2 cellular contexts compared by ENCODE assay signal in the genomic region with DNA sequence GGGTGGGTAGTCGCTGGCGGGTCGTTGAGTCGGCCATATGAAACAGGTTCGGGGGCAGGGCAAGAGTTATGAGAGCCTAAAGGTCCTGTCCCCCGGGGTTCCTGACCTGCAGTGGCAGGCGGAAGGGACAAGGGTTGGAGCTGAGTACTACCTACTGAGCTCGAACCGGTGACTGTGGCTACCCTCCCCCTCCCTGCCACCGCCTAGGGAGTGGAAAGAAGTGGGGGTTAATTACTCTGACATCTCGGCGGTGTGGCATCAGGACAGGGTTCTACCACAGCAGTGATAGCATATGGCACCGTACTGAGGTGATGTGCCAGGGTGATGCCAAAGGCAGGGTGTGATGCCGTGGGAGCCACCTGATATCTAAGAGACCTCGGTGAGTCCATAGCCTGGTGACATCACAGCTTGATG.
TF ChIP-seq lines count a peak whose summit lies in the region.

No MANE protein-coding gene starts in this region.

TF ChIP-seq in K562, 482 proteins besides CTCF, POLR2A, EP300 and RAD21 (continues in another document):
- TF ChIP-seq PHB (CRISPR knock-in tag; IDR thresholded peaks at IDR 0.05) (no peak), HNRNPL (IDR thresholded peaks at IDR 0.05; ENCODE audit: low read depth, low read length) (no peak), SIN3A (IDR thresholded peaks at IDR 0.05; ENCODE audit: borderline replicate concordance in 2 of 2, control insufficient read depth in 1 of 2, low read depth in 2 of 2, low read length in 2 of 2) (peak in 1 of 2 experiments; percentile 53; a peak in 1 of 4 replicates), KLF16 (IDR thresholded peaks at IDR 0.05) (no peak), MCM2 (IDR thresholded peaks at IDR 0.05; ENCODE audit: low read depth) (no peak), E4F1 (CRISPR knock-in tag; IDR thresholded peaks at IDR 0.05; ENCODE audit: borderline replicate concordance) (no peak), PHF20 (IDR thresholded peaks at IDR 0.05; ENCODE audit: partially characterized antibody) (peak; percentile 11), RB1 (IDR thresholded peaks at IDR 0.05; ENCODE audit: low read depth) (0 out of 2 replicates have a peak, but pooled peaks have one; percentile 23), RBM22 (IDR thresholded peaks at IDR 0.05; ENCODE audit: low read depth, low read length, poor library complexity, severe bottlenecking) (no peak), MYC (IDR thresholded peaks at IDR 0.05; ENCODE audit: low read depth, low read length) (0 out of 2 replicates have a peak, but pooled peaks have one; percentile 2), MYC (CRISPR knock-in tag; IDR thresholded peaks at IDR 0.05; ENCODE audit: borderline replicate concordance, low read depth) (no peak), HDGF (IDR thresholded peaks at IDR 0.05) (no peak), CREB1 (IDR thresholded peaks at IDR 0.05) (no peak), CREB1 (CRISPR knock-in tag; IDR thresholded peaks at IDR 0.05) (peak; percentile 7; the same call in 1 of the 2 replicates), FOXA1 (IDR thresholded peaks at IDR 0.05; ENCODE audit: borderline replicate concordance) (no peak), CHD1 (IDR thresholded peaks at IDR 0.05; ENCODE audit: low read length) (no peak), CTBP1 (IDR thresholded peaks at IDR 0.05; ENCODE audit: borderline replicate concordance) (no peak), ELF1 (tag; IDR thresholded peaks at IDR 0.05) (no peak), ZNF780A (CRISPR knock-in tag; IDR thresholded peaks at IDR 0.05) (no peak), NR2C2 (CRISPR knock-in tag; IDR thresholded peaks at IDR 0.05) (no peak), NR2C2 (tag; IDR thresholded peaks at IDR 0.05) (peak; percentile 83), CCAR2 (IDR thresholded peaks at IDR 0.05; ENCODE audit: low read depth, low read length) (no peak), ZNF584 (CRISPR knock-in tag; IDR thresholded peaks at IDR 0.05; ENCODE audit: low read depth) (no peak), SRSF7 (optimal IDR thresholded peaks at IDR 0.05; ENCODE audit: low read depth, low read length) (no peak), ETV1 (tag; conservative IDR thresholded peaks at IDR 0.05; ENCODE audit: low read depth) (no peak), ZFP91 (CRISPR knock-in tag; IDR thresholded peaks at IDR 0.05) (no peak), SMAD3 (CRISPR knock-in tag; conservative IDR thresholded peaks at IDR 0.05) (no peak), PPARD (CRISPR knock-in tag; IDR thresholded peaks at IDR 0.05) (no peak), ZNF707 (CRISPR knock-in tag; conservative IDR thresholded peaks at IDR 0.05) (no peak)
- TF ChIP-seq, protein P1, sequence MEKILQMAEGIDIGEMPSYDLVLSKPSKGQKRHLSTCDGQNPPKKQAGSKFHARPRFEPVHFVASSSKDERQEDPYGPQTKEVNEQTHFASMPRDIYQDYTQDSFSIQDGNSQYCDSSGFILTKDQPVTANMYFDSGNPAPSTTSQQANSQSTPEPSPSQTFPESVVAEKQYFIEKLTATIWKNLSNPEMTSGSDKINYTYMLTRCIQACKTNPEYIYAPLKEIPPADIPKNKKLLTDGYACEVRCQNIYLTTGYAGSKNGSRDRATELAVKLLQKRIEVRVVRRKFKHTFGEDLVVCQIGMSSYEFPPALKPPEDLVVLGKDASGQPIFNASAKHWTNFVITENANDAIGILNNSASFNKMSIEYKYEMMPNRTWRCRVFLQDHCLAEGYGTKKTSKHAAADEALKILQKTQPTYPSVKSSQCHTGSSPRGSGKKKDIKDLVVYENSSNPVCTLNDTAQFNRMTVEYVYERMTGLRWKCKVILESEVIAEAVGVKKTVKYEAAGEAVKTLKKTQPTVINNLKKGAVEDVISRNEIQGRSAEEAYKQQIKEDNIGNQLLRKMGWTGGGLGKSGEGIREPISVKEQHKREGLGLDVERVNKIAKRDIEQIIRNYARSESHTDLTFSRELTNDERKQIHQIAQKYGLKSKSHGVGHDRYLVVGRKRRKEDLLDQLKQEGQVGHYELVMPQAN (IDR thresholded peaks at IDR 0.05; ENCODE audit: borderline replicate concordance), result peak; percentile 63; the same call in 1 of the 2 replicates
- TF ChIP-seq, protein P2, sequence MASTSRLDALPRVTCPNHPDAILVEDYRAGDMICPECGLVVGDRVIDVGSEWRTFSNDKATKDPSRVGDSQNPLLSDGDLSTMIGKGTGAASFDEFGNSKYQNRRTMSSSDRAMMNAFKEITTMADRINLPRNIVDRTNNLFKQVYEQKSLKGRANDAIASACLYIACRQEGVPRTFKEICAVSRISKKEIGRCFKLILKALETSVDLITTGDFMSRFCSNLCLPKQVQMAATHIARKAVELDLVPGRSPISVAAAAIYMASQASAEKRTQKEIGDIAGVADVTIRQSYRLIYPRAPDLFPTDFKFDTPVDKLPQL (IDR thresholded peaks at IDR 0.05; ENCODE audit: extremely low read depth, insufficient read length), result no peak

TF ChIP-seq in liver, 16 proteins besides CTCF, POLR2A, EP300 and RAD21:
- TF ChIP-seq FOXA2 (IDR thresholded peaks at IDR 0.05) (no peak), YY1 (IDR thresholded peaks at IDR 0.05) (peak; percentile 8), TAF1 (conservative IDR thresholded peaks at IDR 0.05) (peak; percentile 72)
TF ChIP-seq in liver: peak in this region for 2.
